1 cellular context compared by ENCODE assay signal in genomic region chr3:44117736-44118135, GRCh38.
TF ChIP-seq lines count a peak whose summit lies in the region.

No MANE protein-coding gene starts in this region.

TF ChIP-seq in WTC11, 78 proteins besides CTCF, POLR2A, EP300 and RAD21 (continued from another document):
- TF ChIP-seq ZNF425 (CRISPR knock-in tag; conservative IDR thresholded peaks at IDR 0.05): no peak
- TF ChIP-seq RELA (CRISPR knock-in tag; IDR thresholded peaks at IDR 0.05; ENCODE audit: borderline replicate concordance): no peak
- no peak for TF ChIP-seq ZNF219 (CRISPR knock-in tag; IDR thresholded peaks at IDR 0.05; ENCODE audit: borderline replicate concordance)
- no peak for TF ChIP-seq PRRX2 (CRISPR knock-in tag; IDR thresholded peaks at IDR 0.05)
- no peak for TF ChIP-seq ZBTB43 (CRISPR knock-in tag; IDR thresholded peaks at IDR 0.05)
- no peak for TF ChIP-seq TP53 (CRISPR knock-in tag; IDR thresholded peaks at IDR 0.05)
- no peak for TF ChIP-seq ERG (CRISPR knock-in tag; IDR thresholded peaks at IDR 0.05)
